In the genomic region with DNA sequence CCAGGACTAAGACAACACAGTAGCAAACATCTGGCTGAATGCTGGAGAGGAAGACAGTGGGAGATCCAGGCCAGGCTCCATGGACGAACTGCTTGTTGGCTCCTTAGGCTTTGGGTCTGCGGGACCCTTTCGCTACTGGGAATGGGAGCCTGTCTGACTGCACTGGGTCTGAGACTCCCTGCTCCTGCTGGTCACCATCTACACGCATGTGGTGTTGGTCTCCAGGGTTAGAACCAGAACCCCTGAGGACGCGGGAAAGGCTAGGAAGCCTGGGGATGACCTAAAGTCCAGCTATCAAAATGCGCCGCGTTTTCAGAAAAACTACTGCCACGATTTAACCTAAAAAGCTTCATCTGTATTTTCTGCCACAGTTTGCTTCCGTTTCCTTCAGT, we compare ENCODE assay signal across 3 cellular contexts.
TF ChIP-seq lines count a peak whose summit lies in the region.

No MANE protein-coding gene starts in this region.

TF ChIP-seq in SK-N-SH, 30 proteins besides CTCF, POLR2A, EP300 and RAD21:
- TF ChIP-seq SIN3A (IDR thresholded peaks at IDR 0.05; ENCODE audit: borderline replicate concordance, low read depth, low read length) (no peak), JUND (IDR thresholded peaks at IDR 0.05) (no peak), PBX3 (IDR thresholded peaks at IDR 0.05) (no peak), FOXJ3 (CRISPR knock-in tag; IDR thresholded peaks at IDR 0.05) (no peak), RFX5 (IDR thresholded peaks at IDR 0.05; ENCODE audit: low read length) (no peak)
- TF ChIP-seq, protein P1, sequence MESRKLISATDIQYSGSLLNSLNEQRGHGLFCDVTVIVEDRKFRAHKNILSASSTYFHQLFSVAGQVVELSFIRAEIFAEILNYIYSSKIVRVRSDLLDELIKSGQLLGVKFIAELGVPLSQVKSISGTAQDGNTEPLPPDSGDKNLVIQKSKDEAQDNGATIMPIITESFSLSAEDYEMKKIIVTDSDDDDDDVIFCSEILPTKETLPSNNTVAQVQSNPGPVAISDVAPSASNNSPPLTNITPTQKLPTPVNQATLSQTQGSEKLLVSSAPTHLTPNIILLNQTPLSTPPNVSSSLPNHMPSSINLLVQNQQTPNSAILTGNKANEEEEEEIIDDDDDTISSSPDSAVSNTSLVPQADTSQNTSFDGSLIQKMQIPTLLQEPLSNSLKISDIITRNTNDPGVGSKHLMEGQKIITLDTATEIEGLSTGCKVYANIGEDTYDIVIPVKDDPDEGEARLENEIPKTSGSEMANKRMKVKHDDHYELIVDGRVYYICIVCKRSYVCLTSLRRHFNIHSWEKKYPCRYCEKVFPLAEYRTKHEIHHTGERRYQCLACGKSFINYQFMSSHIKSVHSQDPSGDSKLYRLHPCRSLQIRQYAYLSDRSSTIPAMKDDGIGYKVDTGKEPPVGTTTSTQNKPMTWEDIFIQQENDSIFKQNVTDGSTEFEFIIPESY (IDR thresholded peaks at IDR 0.05; ENCODE audit: borderline replicate concordance, low read depth): no peak

TF ChIP-seq in SK-N-SH treated with all-trans-retinoic acid at 6 μM for 48 hours, 23 proteins besides CTCF, POLR2A, EP300 and RAD21 (continues in another document):
- TF ChIP-seq TSHZ2 (CRISPR knock-in tag; IDR thresholded peaks at IDR 0.05): no peak
- no peak for TF ChIP-seq ZC3H10 (CRISPR knock-in tag; IDR thresholded peaks at IDR 0.05)
- TF ChIP-seq, protein P2, sequence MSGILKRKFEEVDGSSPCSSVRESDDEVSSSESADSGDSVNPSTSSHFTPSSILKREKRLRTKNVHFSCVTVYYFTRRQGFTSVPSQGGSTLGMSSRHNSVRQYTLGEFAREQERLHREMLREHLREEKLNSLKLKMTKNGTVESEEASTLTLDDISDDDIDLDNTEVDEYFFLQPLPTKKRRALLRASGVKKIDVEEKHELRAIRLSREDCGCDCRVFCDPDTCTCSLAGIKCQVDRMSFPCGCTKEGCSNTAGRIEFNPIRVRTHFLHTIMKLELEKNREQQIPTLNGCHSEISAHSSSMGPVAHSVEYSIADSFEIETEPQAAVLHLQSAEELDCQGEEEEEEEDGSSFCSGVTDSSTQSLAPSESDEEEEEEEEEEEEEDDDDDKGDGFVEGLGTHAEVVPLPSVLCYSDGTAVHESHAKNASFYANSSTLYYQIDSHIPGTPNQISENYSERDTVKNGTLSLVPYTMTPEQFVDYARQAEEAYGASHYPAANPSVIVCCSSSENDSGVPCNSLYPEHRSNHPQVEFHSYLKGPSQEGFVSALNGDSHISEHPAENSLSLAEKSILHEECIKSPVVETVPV (CRISPR knock-in tag; IDR thresholded peaks at IDR 0.05): no peak
- no peak for TF ChIP-seq BACH2 (CRISPR knock-in tag; IDR thresholded peaks at IDR 0.05; ENCODE audit: borderline replicate concordance)
- TF ChIP-seq SNAI2 (CRISPR knock-in tag; IDR thresholded peaks at IDR 0.05): no peak
- no peak for TF ChIP-seq PATZ1 (CRISPR knock-in tag; IDR thresholded peaks at IDR 0.05; ENCODE audit: borderline replicate concordance)
- no peak for TF ChIP-seq RARB (CRISPR knock-in tag; IDR thresholded peaks at IDR 0.05)
- no peak for TF ChIP-seq ZNF70 (CRISPR knock-in tag; IDR thresholded peaks at IDR 0.05)
- no peak for TF ChIP-seq ZFP30 (CRISPR knock-in tag; IDR thresholded peaks at IDR 0.05)
- TF ChIP-seq ZNF565 (CRISPR knock-in tag; conservative IDR thresholded peaks at IDR 0.05; ENCODE audit: low read depth): no peak
- no peak for TF ChIP-seq TCF4 (CRISPR knock-in tag; IDR thresholded peaks at IDR 0.05; ENCODE audit: borderline replicate concordance)
- TF ChIP-seq ESRRG (CRISPR knock-in tag; IDR thresholded peaks at IDR 0.05): no peak
- TF ChIP-seq, protein P3, sequence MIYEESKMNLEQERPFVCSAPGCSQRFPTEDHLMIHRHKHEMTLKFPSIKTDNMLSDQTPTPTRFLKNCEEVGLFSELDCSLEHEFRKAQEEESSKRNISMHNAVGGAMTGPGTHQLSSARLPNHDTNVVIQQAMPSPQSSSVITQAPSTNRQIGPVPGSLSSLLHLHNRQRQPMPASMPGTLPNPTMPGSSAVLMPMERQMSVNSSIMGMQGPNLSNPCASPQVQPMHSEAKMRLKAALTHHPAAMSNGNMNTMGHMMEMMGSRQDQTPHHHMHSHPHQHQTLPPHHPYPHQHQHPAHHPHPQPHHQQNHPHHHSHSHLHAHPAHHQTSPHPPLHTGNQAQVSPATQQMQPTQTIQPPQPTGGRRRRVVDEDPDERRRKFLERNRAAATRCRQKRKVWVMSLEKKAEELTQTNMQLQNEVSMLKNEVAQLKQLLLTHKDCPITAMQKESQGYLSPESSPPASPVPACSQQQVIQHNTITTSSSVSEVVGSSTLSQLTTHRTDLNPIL (CRISPR knock-in tag; IDR thresholded peaks at IDR 0.05; ENCODE audit: low read depth): no peak
- no peak for TF ChIP-seq GLIS3 (CRISPR knock-in tag; IDR thresholded peaks at IDR 0.05)
- no peak for TF ChIP-seq ARNTL (CRISPR knock-in tag; IDR thresholded peaks at IDR 0.05; ENCODE audit: borderline replicate concordance, low read depth)
- TF ChIP-seq CSDC2 (CRISPR knock-in tag; IDR thresholded peaks at IDR 0.05): no peak

TF ChIP-seq in HepG2, 621 proteins besides CTCF, POLR2A, EP300 and RAD21:
- no peak for TF ChIP-seq MLLT10 (CRISPR knock-in tag; IDR thresholded peaks at IDR 0.05)
- TF ChIP-seq PHF8 (CRISPR knock-in tag; IDR thresholded peaks at IDR 0.05): no peak
- no peak for TF ChIP-seq ZSCAN20 (CRISPR knock-in tag; IDR thresholded peaks at IDR 0.05; ENCODE audit: borderline replicate concordance)
- TF ChIP-seq ZSCAN21 (CRISPR knock-in tag; IDR thresholded peaks at IDR 0.05; ENCODE audit: borderline replicate concordance): no peak
- TF ChIP-seq HMG20A (CRISPR knock-in tag; IDR thresholded peaks at IDR 0.05; ENCODE audit: borderline replicate concordance): no peak
- no peak for TF ChIP-seq HDAC6 (IDR thresholded peaks at IDR 0.05; ENCODE audit: low read depth, low read length)
- no peak for TF ChIP-seq ZNF263 (CRISPR knock-in tag; IDR thresholded peaks at IDR 0.05)
- no peak for TF ChIP-seq MEF2D (CRISPR knock-in tag; IDR thresholded peaks at IDR 0.05)
- no peak for TF ChIP-seq ZBTB42 (CRISPR knock-in tag; IDR thresholded peaks at IDR 0.05)
- no peak for TF ChIP-seq KDM3A (CRISPR knock-in tag; IDR thresholded peaks at IDR 0.05; ENCODE audit: low read depth)
- TF ChIP-seq KMT2A (CRISPR knock-in tag; IDR thresholded peaks at IDR 0.05): no peak
- TF ChIP-seq ZNF101 (CRISPR knock-in tag; IDR thresholded peaks at IDR 0.05; ENCODE audit: borderline replicate concordance, low read depth): no peak
- TF ChIP-seq EEA1 (CRISPR knock-in tag; IDR thresholded peaks at IDR 0.05; ENCODE audit: borderline replicate concordance): no peak
- no peak for TF ChIP-seq CENPX (CRISPR knock-in tag; IDR thresholded peaks at IDR 0.05)
- TF ChIP-seq DZIP1 (CRISPR knock-in tag; IDR thresholded peaks at IDR 0.05): no peak
- TF ChIP-seq ZNF605 (CRISPR knock-in tag; IDR thresholded peaks at IDR 0.05): no peak
- TF ChIP-seq KDM5A (IDR thresholded peaks at IDR 0.05; ENCODE audit: borderline replicate concordance, low read length): no peak
- no peak for TF ChIP-seq ZNF766 (CRISPR knock-in tag; IDR thresholded peaks at IDR 0.05; ENCODE audit: borderline replicate concordance)
- TF ChIP-seq ATF6 (CRISPR knock-in tag; conservative IDR thresholded peaks at IDR 0.05): no peak
TF ChIP-seq in HepG2: peak in this region for 0.
